In the genomic region with DNA sequence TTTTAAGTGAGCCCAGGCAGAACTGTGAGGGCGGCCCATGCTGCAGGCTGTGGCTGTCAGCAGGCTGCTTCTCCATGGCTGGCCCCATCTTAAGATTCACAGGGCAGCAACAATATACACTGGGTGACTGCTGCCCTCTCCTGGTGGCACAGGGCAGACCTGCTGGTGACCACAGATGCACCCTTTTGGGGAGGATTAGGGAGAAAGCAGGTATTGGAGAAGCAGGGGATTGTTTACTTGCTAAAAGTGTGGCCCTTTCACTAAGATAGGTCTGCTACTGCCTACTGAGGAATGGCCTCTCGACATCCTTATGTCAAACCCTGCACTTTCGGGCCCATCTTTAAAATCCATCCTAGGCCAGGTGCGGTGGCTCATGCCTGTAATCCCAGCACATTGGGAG, we compare ENCODE assay signal across 8 cellular contexts. TPM values are rescaled to one million over a fixed set of nuclear protein-coding genes. Genes with fewer than 3 reads are reported as not detected.
DNase-seq lines count a peak whose midpoint lies in the region; ATAC-seq, FAIRE-seq and TF ChIP-seq lines count a peak whose summit lies in the region.
"Not testable (repeated sequence)": the region's sequence is repeated elsewhere in the genome, so short reads cannot be mapped to it uniquely, and the experiment has no call there.

No MANE protein-coding gene starts in this region.

- not testable (repeated sequence) for H3K36me3 Mint-ChIP-seq in glutamatergic neuron (ENCODE audit: unreplicated experiment); stimulated activated naive B cell treated with anti-CD40 and anti-IgM and Interleukin-4, amounts not matched to agents 10 μg/mL and 1 μg/mL and 100 μg/mL, for 72 hours

- ATAC-seq in pancreas, result peak in 2 of 4 donors; percentile 58 to 68
- ATAC-seq in stimulated activated naive B cell treated with anti-CD40 and anti-IgM and Interleukin-4, amounts not matched to agents 10 μg/mL and 1 μg/mL and 100 μg/mL, for 72 hours (replicated peaks), result not testable (repeated sequence)

- H3K36me3 ChIP-seq in ascending aorta, pancreas: not testable (repeated sequence)

- 38 to 48% methylated on average over 3 to 4 of the region's 4 CpGs for WGBS in pancreas, 2 donors

- H3K4me3 Mint-ChIP-seq in glutamatergic neuron (ENCODE audit: unreplicated experiment); stimulated activated naive B cell treated with anti-CD40 and anti-IgM and Interleukin-4, amounts not matched to agents 10 μg/mL and 1 μg/mL and 100 μg/mL, for 72 hours: not testable (repeated sequence)

- H3K9me3 ChIP-seq in ascending aorta, pancreas: not testable (repeated sequence)

- H3K27ac Mint-ChIP-seq in glutamatergic neuron (ENCODE audit: unreplicated experiment); stimulated activated naive B cell treated with anti-CD40 and anti-IgM and Interleukin-4, amounts not matched to agents 10 μg/mL and 1 μg/mL and 100 μg/mL, for 72 hours: not testable (repeated sequence)

- H3K4me3 ChIP-seq in LNCaP clone FGC (ENCODE audit: low read depth, low read length); ascending aorta; pancreas: not testable (repeated sequence)

- intact Hi-C loops in ascending aorta (cut with DNase I), result not testable (repeated sequence)
- intact Hi-C loops in pancreas (cut with DNase I), result loop anchor here in 1 of 3 donors (10.0 kb wide), 1 partner anchor 72 kb away; no protein-coding TSS in a partner anchor

- TF ChIP-seq CTCF in LNCaP clone FGC (IDR thresholded peaks at IDR 0.05; ENCODE audit: control insufficient read depth, extremely low read depth, insufficient read depth), result peak; percentile 54
- TF ChIP-seq CTCF in ascending aorta (IDR thresholded peaks at IDR 0.05), result peak; percentile 29 to 54 (median 42)
- peak; percentile 46 for TF ChIP-seq CTCF in glutamatergic neuron (IDR thresholded peaks at IDR 0.05; ENCODE audit: partially characterized antibody, unreplicated experiment)
- TF ChIP-seq CTCF in pancreas (IDR thresholded peaks at IDR 0.05), result peak in 3 of 4 donors; percentile 44 to 49 (median 47)

- not testable (repeated sequence) for H3K27me3 Mint-ChIP-seq in glutamatergic neuron (ENCODE audit: unreplicated experiment); stimulated activated naive B cell treated with anti-CD40 and anti-IgM and Interleukin-4, amounts not matched to agents 10 μg/mL and 1 μg/mL and 100 μg/mL, for 72 hours

- H3K4me1 ChIP-seq in ascending aorta, pancreas: not testable (repeated sequence)

- in situ Hi-C loops in Caki2 (cut with HindIII; ENCODE audit: low pct_unique_long_range_greater_than_20kb, low sequenced_read_pairs), result not testable (repeated sequence)

- H3K27me3 ChIP-seq in ascending aorta, pancreas: not testable (repeated sequence)

- H3K9me3 Mint-ChIP-seq in glutamatergic neuron (ENCODE audit: unreplicated experiment); stimulated activated naive B cell treated with anti-CD40 and anti-IgM and Interleukin-4, amounts not matched to agents 10 μg/mL and 1 μg/mL and 100 μg/mL, for 72 hours: not testable (repeated sequence)

- FAIRE-seq in pancreas (lab: Jason Lieb, UNC), result not testable (repeated sequence)

- peaks cover 12% of the 10 kb centered on the region for H3K4me1 Mint-ChIP-seq in glutamatergic neuron (ENCODE audit: low read depth, unreplicated experiment)
- H3K4me1 Mint-ChIP-seq in stimulated activated naive B cell treated with anti-CD40 and anti-IgM and Interleukin-4, amounts not matched to agents 10 μg/mL and 1 μg/mL and 100 μg/mL, for 72 hours, result not testable (repeated sequence)

- DNase-seq in Caki2 (ENCODE audit: low read depth), result peak; percentile 10
- DNase-seq in LNCaP clone FGC (ENCODE audit: low read depth); ascending aorta (ENCODE audit: low spot score in 2 of 2): not testable (repeated sequence)
- DNase-seq in NOMO-1 treated with DMSO at 0.1 percent for 48 hours (lab: John Stamatoyannopoulos, UW; ENCODE audit: unreplicated experiment), result peak; percentile 33
- peak; percentile 53 for DNase-seq in activated CD4-positive, CD25-positive, alpha-beta regulatory T cell treated with anti-CD3 and anti-CD28 coated beads, Interleukin-2, amount 50 U/mL, for 72 hours
- peak; percentile 79 for DNase-seq in glutamatergic neuron
- DNase-seq in pancreas, result peak; percentile 43 to 76 (median 68)
- DNase-seq in stimulated activated naive B cell treated with anti-CD40 and anti-IgM and Interleukin-4, amounts not matched to agents 10 μg/mL and 1 μg/mL and 100 μg/mL, for 72 hours, result peak; percentile 45

- not testable (repeated sequence) for H3K27ac ChIP-seq in ascending aorta, pancreas

RNA-seq across cellular contexts. Expression of gene ZNF195, which starts 38.1 kb away (rescaled TPM):
- 22.4 and 31.5 TPM in 2 replicates for total RNA-seq in Caki2 (2014; rRNA removed; shearing (Covaris generic); ENCODE audit: low replicate concordance)
- total RNA-seq in ascending aorta, result 1.3 TPM
- 140 TPM for total RNA-seq in glutamatergic neuron (ENCODE audit: unreplicated experiment)
- total RNA-seq in pancreas, result 10 to 100 TPM; 11.4 to 20.4 (median 14.4) TPM
- polyA plus RNA-seq in pancreas, result 10 to 100 TPM; 13.3 to 18.1 TPM
